Comparison of ENCODE assay signal across 9 cellular contexts in genomic region chr12:79932393-79932792, GRCh38. TPM values are rescaled to one million over a fixed set of nuclear protein-coding genes. Genes with fewer than 3 reads are reported as not detected.
DNase-seq lines count a peak whose midpoint lies in the region; ATAC-seq and TF ChIP-seq lines count a peak whose summit lies in the region.
"Had no signal": no experiment of that assay in that cellular context is flagged by ENCODE, and none has a peak within 500 bp of the region (broad histone marks: within the 10 kb centered on the region; RNA-seq: fewer than 3 reads in every experiment).

No MANE protein-coding gene starts in this region.

- no peak for ATAC-seq in activated CD4-positive, CD25-positive, alpha-beta regulatory T cell treated with anti-CD3 and anti-CD28 coated beads, Interleukin-2, amount 50 U/mL, for 24 hours

- DNase-seq in CD4-positive, alpha-beta memory T cell, result no peak
- DNase-seq in NT2/D1 (ENCODE audit: low read depth, low spot score), result no peak
- DNase-seq in dermis blood vessel endothelial cell, result peak; percentile 2
- DNase-seq in neural progenitor cell (ENCODE audit: low spot score), result no peak
- DNase-seq in H7, result no peak
- DNase-seq in hypothalamus (lab: John Stamatoyannopoulos, UW), result no peak
- DNase-seq in neuronal stem cell (ENCODE audit: low spot score), result no peak
- DNase-seq: head of caudate nucleus had no signal

- peak overlapping the region in 1 of 2 donors; percentile 90 for H3K4me3 ChIP-seq in CD4-positive, alpha-beta memory T cell (ENCODE audit: low read length in 2 of 2)
- H3K4me3 ChIP-seq in NT2/D1 (ENCODE audit: insufficient read length, low read depth) (peak overlapping the region; percentile 100), neural progenitor cell (peak overlapping the region; percentile 92), H7 (ENCODE audit: insufficient read depth, low read depth, low read length) (no peak overlapping the region), neuronal stem cell (ENCODE audit: low read length in 2 of 2) (peak overlapping the region in 1 of 2 donors; percentile 97)

- H3K36me3 ChIP-seq in CD4-positive, alpha-beta memory T cell (ENCODE audit: insufficient read depth, low read length), result no peaks in the 10 kb centered on the region
- H3K36me3 ChIP-seq in NT2/D1 (ENCODE audit: insufficient read depth, insufficient read length, low read length), result peaks cover 3% of the 10 kb centered on the region
- H3K36me3 ChIP-seq in neural progenitor cell, result no peaks in the 10 kb centered on the region
- no peaks in the 10 kb centered on the region for H3K36me3 ChIP-seq in H7 (replicated peaks; ENCODE audit: control insufficient read depth, insufficient read depth, low read length)
- H3K36me3 ChIP-seq in neuronal stem cell (replicated peaks in 1 of 2; ENCODE audit: control insufficient read depth in 2 of 2, insufficient read depth in 2 of 2, low read length in 2 of 2), result peaks cover 0 to 11% of the 10 kb centered on the region in 2 donors

- peak overlapping the region; percentile 71 to 99 (median 94) for H3K4me3 Mint-ChIP-seq in CD4-positive, alpha-beta memory T cell
- H3K4me3 Mint-ChIP-seq in neural progenitor cell, result peak overlapping the region; percentile 100

- H3K18ac ChIP-seq in neuronal stem cell (ENCODE audit: low read length), result no peak overlapping the region

- TF ChIP-seq CTCF in neural progenitor cell (IDR thresholded peaks at IDR 0.05), result no peak

- H3K4ac ChIP-seq in neuronal stem cell (ENCODE audit: low read length), result no peak overlapping the region

- H4K91ac ChIP-seq in neuronal stem cell (ENCODE audit: low read depth, low read length, poor library complexity), result no peak overlapping the region

- H2AK5ac ChIP-seq in neuronal stem cell (ENCODE audit: low read depth, low read length), result no peak overlapping the region

- H4K20me1 ChIP-seq in neural progenitor cell (ENCODE audit: low read depth), result peaks cover 60% of the 10 kb centered on the region

- peaks cover 43 to 84% (median 61%) of the 10 kb centered on the region in 4 donors for H3K4me1 Mint-ChIP-seq in CD4-positive, alpha-beta memory T cell
- H3K4me1 Mint-ChIP-seq in neural progenitor cell, result peaks cover 29% of the 10 kb centered on the region

- no peak overlapping the region for H3K23ac ChIP-seq in neuronal stem cell (ENCODE audit: low read depth, low read length, poor library complexity)

- no peak overlapping the region for H4K8ac ChIP-seq in neuronal stem cell (ENCODE audit: low read depth, low read length)

- WGBS in neuronal stem cell (ENCODE audit: extremely low coverage in 2 of 2, insufficient read length in 2 of 2, insufficient replicate concordance in 1 of 2), 2 donors, result no CpG with 5 or more reads among the region's 5 CpGs

- H3K27ac ChIP-seq in CD4-positive, alpha-beta memory T cell (ENCODE audit: low read depth, low read length), result no peak overlapping the region
- H3K27ac ChIP-seq in neural progenitor cell, result no peak overlapping the region
- no peak overlapping the region for H3K27ac ChIP-seq in neuronal stem cell (replicated peaks; ENCODE audit: low read length)

- H2AFZ ChIP-seq in neural progenitor cell (replicated peaks), result no peak overlapping the region
- H2AFZ ChIP-seq in neuronal stem cell (ENCODE audit: low read length), result no peak overlapping the region

- H3F3A ChIP-seq in neural progenitor cell (ENCODE audit: low read depth), result peaks cover 27% of the 10 kb centered on the region

- H3K27me3 ChIP-seq in CD4-positive, alpha-beta memory T cell (ENCODE audit: insufficient read depth, low read length), result no peaks in the 10 kb centered on the region
- no peaks in the 10 kb centered on the region for H3K27me3 ChIP-seq in NT2/D1 (ENCODE audit: insufficient read depth, insufficient read length)
- no peaks in the 10 kb centered on the region for H3K27me3 ChIP-seq in neural progenitor cell
- H3K27me3 ChIP-seq in H7 (ENCODE audit: control insufficient read depth, insufficient read depth, low read length), result no peaks in the 10 kb centered on the region
- no peaks in the 10 kb centered on the region for H3K27me3 ChIP-seq in neuronal stem cell (ENCODE audit: control insufficient read depth in 3 of 3, insufficient read depth in 3 of 3, low read depth in 1 of 3, low read length in 3 of 3)

- no peak overlapping the region for H3K14ac ChIP-seq in neuronal stem cell (ENCODE audit: low read length)

- H3K36me3 Mint-ChIP-seq in CD4-positive, alpha-beta memory T cell, result peaks cover 0 to 22% of the 10 kb centered on the region in 2 donors
- H3K36me3 Mint-ChIP-seq in neural progenitor cell, result peaks cover 6% of the 10 kb centered on the region

- H3K79me2 ChIP-seq in neural progenitor cell (ENCODE audit: low read depth), result peaks cover 78% of the 10 kb centered on the region

- H3K27me3 Mint-ChIP-seq in CD4-positive, alpha-beta memory T cell, result no peaks in the 10 kb centered on the region
- H3K27me3 Mint-ChIP-seq in neural progenitor cell (ENCODE audit: insufficient read depth, low read depth), result no peaks in the 10 kb centered on the region

- H2BK12ac ChIP-seq in neuronal stem cell (ENCODE audit: low read length), result no peak overlapping the region

- POLR2A ChIA-PET in CD4-positive, alpha-beta memory T cell (lab: Charles Lee; ENCODE audit: partially characterized antibody), result no interaction called here

- no peak overlapping the region for H2BK5ac ChIP-seq in neuronal stem cell (ENCODE audit: low read length)

- no peak overlapping the region for H2BK15ac ChIP-seq in neuronal stem cell (ENCODE audit: low read length)

- intact Hi-C loops in CD4-positive, alpha-beta memory T cell (cut with micrococcal nuclease), result no loop called here

- CTCF ChIA-PET in CD4-positive, alpha-beta memory T cell (lab: Charles Lee; ENCODE audit: partially characterized antibody), result interaction anchor here (1.1 kb wide), 1 partner anchor 21 kb away, joined by 3 read pairs; no protein-coding TSS in a partner anchor

- H3K9me3 ChIP-seq in CD4-positive, alpha-beta memory T cell (ENCODE audit: control insufficient read depth in 1 of 2, low read length in 2 of 2), result no peaks in the 10 kb centered on the region
- H3K9me3 ChIP-seq in NT2/D1 (ENCODE audit: insufficient read depth, low read length), result no peaks in the 10 kb centered on the region
- no peaks in the 10 kb centered on the region for H3K9me3 ChIP-seq in neural progenitor cell (ENCODE audit: low read depth)
- no peaks in the 10 kb centered on the region for H3K9me3 ChIP-seq in neuronal stem cell (replicated peaks in 1 of 2; ENCODE audit: control insufficient read depth in 2 of 2, insufficient read depth in 1 of 2, low read depth in 1 of 2, low read length in 2 of 2)

- H3K4me2 ChIP-seq in neural progenitor cell (peak overlapping the region; percentile 92), neuronal stem cell (ENCODE audit: insufficient read depth, low read length, poor library complexity, severe bottlenecking) (no peak overlapping the region)

- peaks cover 8% of the 10 kb centered on the region for H3K79me1 ChIP-seq in neuronal stem cell (ENCODE audit: low read depth, low read length)

- H3K9ac ChIP-seq in NT2/D1 (ENCODE audit: insufficient read length, low read depth), result no peak overlapping the region
- H3K9ac ChIP-seq in neural progenitor cell, result peak overlapping the region; percentile 3
- no peak overlapping the region for H3K9ac ChIP-seq in neuronal stem cell (ENCODE audit: low read depth, low read length, poor library complexity)

- peak overlapping the region in 5 of 7 donors; percentile 31 to 97 (median 67) for H3K27ac Mint-ChIP-seq in CD4-positive, alpha-beta memory T cell
- H3K27ac Mint-ChIP-seq in neural progenitor cell, result no peak overlapping the region

- H3K4me1 ChIP-seq in CD4-positive, alpha-beta memory T cell (ENCODE audit: insufficient read depth, low read length), result peaks cover 60% of the 10 kb centered on the region
- H3K4me1 ChIP-seq in NT2/D1 (ENCODE audit: insufficient read depth, insufficient read length) (no peaks in the 10 kb centered on the region), neural progenitor cell (peaks cover 22% of the 10 kb centered on the region), neuronal stem cell (ENCODE audit: control insufficient read depth in 2 of 2, insufficient read depth in 1 of 2, low read depth in 1 of 2, low read length in 2 of 2) (peaks cover 4 to 13% of the 10 kb centered on the region in 2 donors)

- H2BK120ac ChIP-seq in neuronal stem cell (ENCODE audit: low read depth, low read length), result no peak overlapping the region

- H3K9me3 Mint-ChIP-seq in CD4-positive, alpha-beta memory T cell, result peaks cover 0 to 3% (median 0%) of the 10 kb centered on the region in 8 donors
- peaks cover 3% of the 10 kb centered on the region for H3K9me3 Mint-ChIP-seq in neural progenitor cell

RNA-seq across cellular contexts. Expression of gene PPP1R12A, which starts 2.5 kb away (rescaled TPM):
- total RNA-seq in CD4-positive, alpha-beta memory T cell, result 100 to 1,000 TPM; 127 to 129 TPM
- polyA plus RNA-seq in CD4-positive, alpha-beta memory T cell, result 100 to 1,000 TPM in 1 of 2 donors, 10 to 100 TPM in 1; 73.1 to 130 TPM
- total RNA-seq in dermis blood vessel endothelial cell, result 106 and 134 TPM in 2 replicates
- 63.2 and 86.7 TPM in 2 replicates for total RNA-seq in neural progenitor cell (ENCODE audit: low replicate concordance)
- total RNA-seq in H7 (2014; rRNA removed; shearing (Covaris generic)), result 39.7 and 58.7 TPM in 2 replicates
- polyA plus RNA-seq in neuronal stem cell (2013, experiment 1 of 2), result 119 TPM
- polyA plus RNA-seq in neuronal stem cell (2013, experiment 2 of 2), result 120 TPM
